ENCODE assay signal across 20 cellular contexts in genomic region chr3:173970206-173970605, GRCh38.
DNase-seq lines count a peak whose midpoint lies in the region; ATAC-seq, FAIRE-seq and TF ChIP-seq lines count a peak whose summit lies in the region.
"Had no signal": no experiment of that assay in that cellular context is flagged by ENCODE, and none has a peak within 500 bp of the region (broad histone marks: within the 10 kb centered on the region; RNA-seq: fewer than 3 reads in every experiment).

No MANE protein-coding gene starts in this region.

- ATAC-seq in GM18498 (IDR thresholded peaks at IDR 0.05; ENCODE audit: unreplicated experiment): no peak
- no peak for ATAC-seq in stimulated activated naive CD8-positive, alpha-beta T cell treated with anti-CD3 and anti-CD28 coated beads, Interleukin-15, Interleukin-2, amounts not matched to agents 100 U/mL and 50 U/mL, for 24 hours
- ATAC-seq: GM23338, HCT116, Panc1 had no signal

- FAIRE-seq in GM19239 (lab: Jason Lieb, UNC): no peak

- peaks cover 7% of the 10 kb centered on the region for H3K9me3 Mint-ChIP-seq in mesothelial cell of epicardium
- H3K9me3 Mint-ChIP-seq: GM23338 had no signal

- DNase-seq in NCI-H2081 (lab: John Stamatoyannopoulos, UW) (peak; percentile 26 to 76), NCI-H2081 treated with DMSO at 0.1 percent for 48 hours (lab: John Stamatoyannopoulos, UW) (no peak), H4 (ENCODE audit: low spot score) (peak; percentile 80), NCI-H1105 treated with DMSO at 0.1 percent for 48 hours (lab: John Stamatoyannopoulos, UW) (peak; percentile 87), mesothelial cell of epicardium (ENCODE audit: low spot score in 2 of 2, unreplicated experiment in 2 of 2) (no peak), GM19239 (ENCODE audit: insufficient read length, low spot score) (no peak)
- no peak for DNase-seq in stimulated activated naive CD8-positive, alpha-beta T cell treated with anti-CD3 and anti-CD28 coated beads, Interleukin-15, Interleukin-2, amounts not matched to agents 100 U/mL and 50 U/mL, for 24 hours
- DNase-seq: CD4-positive, CD25-positive, alpha-beta regulatory T cell; DMS153; KG1; NCI-H2171 treated with DMSO at 0.1 percent for 48 hours; NCI-H446; NCI-H526 treated with DMSO at 0.1 percent for 48 hours; SJCRH30; SW 1271 had no signal

- no peaks in the 10 kb centered on the region for H3K27me3 Mint-ChIP-seq in mesothelial cell of epicardium (ENCODE audit: low read depth)
- H3K27me3 Mint-ChIP-seq: B cell; CD4-positive, CD25-positive, alpha-beta regulatory T cell had no signal

- no peak for TF ChIP-seq CTCF in mesothelial cell of epicardium (IDR thresholded peaks at IDR 0.05; ENCODE audit: unreplicated experiment)

- peak overlapping the region; percentile 8 for H3K27ac Mint-ChIP-seq in mesothelial cell of epicardium
- H3K27ac Mint-ChIP-seq: B cell; CD4-positive, CD25-positive, alpha-beta regulatory T cell; GM23338 had no signal

- H3K4me3 Mint-ChIP-seq in mesothelial cell of epicardium: no peak overlapping the region
- H3K4me3 Mint-ChIP-seq: B cell; CD4-positive, CD25-positive, alpha-beta regulatory T cell; GM23338 had no signal

- peaks cover 8% of the 10 kb centered on the region for H3K4me1 Mint-ChIP-seq in mesothelial cell of epicardium
- H3K4me1 Mint-ChIP-seq: B cell; CD4-positive, CD25-positive, alpha-beta regulatory T cell; GM23338 had no signal

- no peaks in the 10 kb centered on the region for H3K36me3 Mint-ChIP-seq in mesothelial cell of epicardium
- H3K36me3 Mint-ChIP-seq: CD4-positive, CD25-positive, alpha-beta regulatory T cell had no signal

Comparison
In these comparisons a context has a peak if more than half of its experiments do, and no peak if none do; other contexts are left out.
1. DNase-seq: peak in NCI-H2081 (2 of 2), H4 (single experiment) and NCI-H1105 treated with DMSO at 0.1 percent for 48 hours (single experiment); none in NCI-H2081 treated with DMSO at 0.1 percent for 48 hours (single experiment), mesothelial cell of epicardium (0 of 2), stimulated activated naive CD8-positive, alpha-beta T cell treated with anti-CD3 and anti-CD28 coated beads, Interleukin-15, Interleukin-2, amounts not matched to agents 100 U/mL and 50 U/mL, for 24 hours (single experiment) and GM19239 (single experiment).